Comparison of ENCODE assay signal across 17 cellular contexts in genomic region chr5:66860199-66860975, GRCh38.
DNase-seq lines count a peak whose midpoint lies in the region; FAIRE-seq and TF ChIP-seq lines count a peak whose summit lies in the region.
"Had no signal": no experiment of that assay in that cellular context is flagged by ENCODE, and none has a peak within 500 bp of the region (broad histone marks: within the 10 kb centered on the region; RNA-seq: fewer than 3 reads in every experiment).

No MANE protein-coding gene starts in this region.

- intact Hi-C loops in uterus (cut with DNase I; ENCODE audit: low total_unique reads): no loop called here

- H3K27ac Mint-ChIP-seq in astrocyte (ENCODE audit: unreplicated experiment): no peak overlapping the region
- H3K27ac Mint-ChIP-seq: activated CD4-positive, alpha-beta T cell treated with anti-CD3 and anti-CD28 coated beads, Interleukin-2, amount 10 ng/mL, durations not matched to agents 24 days and 14 days; activated naive CD8-positive, alpha-beta T cell treated with anti-CD3 and anti-CD28 coated beads, Interleukin-2, amount 10 ng/mL, durations not matched to agents 7 days and 5 days; activated T-cell treated with anti-CD3 and anti-CD28 coated beads, Interleukin-2, amount 50 U/mL, for 72 hours; CD4-positive, CD25-positive, alpha-beta regulatory T cell had no signal

- H2AFZ ChIP-seq in astrocyte (ENCODE audit: low read depth, low read length): peak overlapping the region; percentile 34

- TF ChIP-seq CTCF in astrocyte (IDR thresholded peaks at IDR 0.05; ENCODE audit: insufficient read depth, low read depth, low read length) (no peak), uterus (IDR thresholded peaks at IDR 0.05) (no peak)

- peak overlapping the region; percentile 14 for H3K9ac ChIP-seq in astrocyte (ENCODE audit: low read length)
- H3K9ac ChIP-seq: SK-N-SH had no signal

- H4K20me1 ChIP-seq in astrocyte (ENCODE audit: insufficient read depth, low read length): no peaks in the 10 kb centered on the region

- H3K27ac ChIP-seq in astrocyte (ENCODE audit: low read depth, low read length) (no peak overlapping the region), small intestine (ENCODE audit: low read depth in 1 of 2, low read length in 1 of 2) (no peak overlapping the region), uterus (no peak overlapping the region)
- H3K27ac ChIP-seq: 22Rv1 had no signal

- H3K79me2 ChIP-seq in astrocyte (ENCODE audit: insufficient read depth, low read length): no peaks in the 10 kb centered on the region

- H3K36me3 Mint-ChIP-seq in astrocyte (ENCODE audit: low read depth, unreplicated experiment): no peaks in the 10 kb centered on the region
- H3K36me3 Mint-ChIP-seq: activated naive CD8-positive, alpha-beta T cell treated with anti-CD3 and anti-CD28 coated beads, Interleukin-2, amount 10 ng/mL, durations not matched to agents 7 days and 5 days; CD4-positive, CD25-positive, alpha-beta regulatory T cell had no signal

- H3K9me3 ChIP-seq in astrocyte (ENCODE audit: insufficient read depth, low read depth, low read length) (no peaks in the 10 kb centered on the region), small intestine (ENCODE audit: control insufficient read depth, low read depth) (no peaks in the 10 kb centered on the region), uterus (no peaks in the 10 kb centered on the region)
- H3K9me3 ChIP-seq: SK-N-SH had no signal

- FAIRE-seq in astrocyte (lab: Jason Lieb, UNC): no peak
- no peak for FAIRE-seq in small intestine (lab: Jason Lieb, UNC)

- H3K9me3 Mint-ChIP-seq in astrocyte (ENCODE audit: unreplicated experiment): peaks cover under 1% of the 10 kb centered on the region
- H3K9me3 Mint-ChIP-seq: activated CD4-positive, alpha-beta T cell treated with anti-CD3 and anti-CD28 coated beads, Interleukin-2, amount 10 ng/mL, durations not matched to agents 24 days and 14 days; activated naive CD8-positive, alpha-beta T cell treated with anti-CD3 and anti-CD28 coated beads, Interleukin-2, amount 10 ng/mL, durations not matched to agents 7 days and 5 days; activated T-cell treated with anti-CD3 and anti-CD28 coated beads, Interleukin-2, amount 50 U/mL, for 72 hours had no signal

- no peaks in the 10 kb centered on the region for H3K27me3 Mint-ChIP-seq in astrocyte (ENCODE audit: low read depth, unreplicated experiment)

- H3K4me3 Mint-ChIP-seq in astrocyte (ENCODE audit: unreplicated experiment): no peak overlapping the region
- H3K4me3 Mint-ChIP-seq: activated CD4-positive, alpha-beta T cell treated with anti-CD3 and anti-CD28 coated beads, Interleukin-2, amount 10 ng/mL, durations not matched to agents 24 days and 14 days; activated naive CD8-positive, alpha-beta T cell treated with anti-CD3 and anti-CD28 coated beads, Interleukin-2, amount 10 ng/mL, durations not matched to agents 7 days and 5 days; activated T-cell treated with anti-CD3 and anti-CD28 coated beads, Interleukin-2, amount 50 U/mL, for 72 hours; CD4-positive, CD25-positive, alpha-beta regulatory T cell had no signal

- H3K27me3 ChIP-seq in astrocyte (ENCODE audit: insufficient read depth, low read length): no peaks in the 10 kb centered on the region
- no peaks in the 10 kb centered on the region for H3K27me3 ChIP-seq in small intestine (ENCODE audit: control insufficient read depth in 2 of 2, insufficient read depth in 2 of 2, low read length in 2 of 2)
- H3K27me3 ChIP-seq in uterus: no peaks in the 10 kb centered on the region

- DNase-seq in DMS 273 (lab: John Stamatoyannopoulos, UW; ENCODE audit: unreplicated experiment) (peak; percentile 34), DMS 273 treated with DMSO at 0.1 percent for 48 hours (lab: John Stamatoyannopoulos, UW) (no peak), astrocyte (ENCODE audit: low read depth) (peak; percentile 21), islet precursor cell (peak; percentile 59), pulmonary artery endothelial cell (ENCODE audit: low read depth, low spot score) (peak; percentile 81), small intestine (no peak), NCI-H774 (lab: John Stamatoyannopoulos, UW) (no peak), uterus (no peak)
- DNase-seq: activated CD4-positive, alpha-beta T cell treated with anti-CD3 and anti-CD28 coated beads, Interleukin-2, amount 10 ng/mL, durations not matched to agents 24 days and 14 days; activated naive CD8-positive, alpha-beta T cell treated with anti-CD3 and anti-CD28 coated beads, Interleukin-2, amount 10 ng/mL, durations not matched to agents 7 days and 5 days; activated T-cell treated with anti-CD3 and anti-CD28 coated beads, Interleukin-2, amount 50 U/mL, for 72 hours; CD4-positive, CD25-positive, alpha-beta regulatory T cell; kidney glomerular epithelial cell; NCI-H1105 treated with DMSO at 0.1 percent for 48 hours; SK-N-SH; stimulated activated CD4-positive, alpha-beta T cell treated with anti-CD3 and anti-CD28 coated beads, Interleukin-1b, Interleukin-23, amount 100 ng/mL, for 48 hours had no signal

- 42 to 57% (median 43%) methylated on average over 7 of the region's 7 CpGs for WGBS in small intestine, 3 donors

- TF ChIP-seq POLR2A in uterus (IDR thresholded peaks at IDR 0.05): no peak

- peak overlapping the region; percentile 83 for H3K4me2 ChIP-seq in astrocyte (ENCODE audit: low read length)
- H3K4me2 ChIP-seq: SK-N-SH had no signal

- H3K4me3 ChIP-seq in astrocyte (ENCODE audit: insufficient read depth, low read depth, low read length) (no peak overlapping the region), small intestine (ENCODE audit: low read depth in 1 of 2, low read length in 2 of 2) (no peak overlapping the region), uterus (no peak overlapping the region)

- H3K36me3 ChIP-seq in astrocyte (ENCODE audit: insufficient read depth, low read length): no peaks in the 10 kb centered on the region
- no peaks in the 10 kb centered on the region for H3K36me3 ChIP-seq in small intestine (ENCODE audit: control insufficient read depth in 2 of 2, insufficient read depth in 2 of 2, low read length in 2 of 2)
- H3K36me3 ChIP-seq in uterus: no peaks in the 10 kb centered on the region

- H3K4me1 Mint-ChIP-seq in astrocyte (ENCODE audit: low read depth, unreplicated experiment): peaks cover 31% of the 10 kb centered on the region

- H3K4me1 ChIP-seq in astrocyte (ENCODE audit: insufficient read depth, low read length): peaks cover 6% of the 10 kb centered on the region
- H3K4me1 ChIP-seq in small intestine (ENCODE audit: control insufficient read depth in 2 of 2, insufficient read depth in 1 of 2, low read depth in 1 of 2, low read length in 1 of 2): no peaks in the 10 kb centered on the region
- no peaks in the 10 kb centered on the region for H3K4me1 ChIP-seq in uterus

Comparison
In these comparisons a context has a peak if more than half of its experiments do, and no peak if none do; other contexts are left out.
1. DNase-seq: peak in DMS 273 (single experiment), astrocyte (single experiment), islet precursor cell (single experiment) and pulmonary artery endothelial cell (single experiment); none in DMS 273 treated with DMSO at 0.1 percent for 48 hours (single experiment), small intestine (single experiment), NCI-H774 (single experiment) and uterus (0 of 2).